8 cellular contexts compared by ENCODE assay signal in the genomic region with DNA sequence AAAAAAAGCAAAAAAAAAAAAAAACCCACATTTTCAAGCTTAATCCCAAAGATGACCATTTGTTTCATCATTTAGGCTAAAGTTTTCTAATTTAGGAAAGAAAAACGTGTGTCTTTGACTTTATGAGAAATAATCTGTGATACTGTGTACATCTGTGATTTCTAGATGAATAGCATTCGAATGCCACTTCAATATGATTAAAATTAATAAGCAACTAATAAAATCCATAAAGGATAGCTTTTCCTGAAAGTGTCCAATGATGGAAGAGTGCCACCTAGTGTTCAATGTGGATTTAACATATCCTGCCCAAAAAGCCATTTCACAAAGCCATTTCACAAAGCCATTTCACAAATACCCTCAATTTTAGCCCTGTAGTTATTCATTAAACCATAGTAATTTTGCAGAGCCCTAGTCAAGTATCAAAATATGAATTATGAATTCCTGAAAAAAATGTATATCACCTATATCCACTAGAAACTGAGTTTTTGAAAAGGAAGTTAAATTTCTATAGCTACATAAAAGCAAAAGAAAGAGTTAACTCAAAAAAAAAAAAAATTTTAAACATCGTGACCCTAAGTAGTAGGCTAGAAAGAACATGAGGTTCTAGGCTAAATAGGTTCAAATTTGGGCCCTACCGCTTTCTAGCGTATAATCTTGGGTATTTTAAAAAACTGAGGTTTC. TPM values are rescaled to one million over a fixed set of nuclear protein-coding genes. Genes with fewer than 3 reads are reported as not detected.
DNase-seq lines count a peak whose midpoint lies in the region; ATAC-seq, FAIRE-seq and TF ChIP-seq lines count a peak whose summit lies in the region.

No MANE protein-coding gene starts in this region.

- H4K20me1 ChIP-seq in K562 (replicated peaks; ENCODE audit: control insufficient read depth, insufficient read depth, low read length), result no peaks in the 10 kb centered on the region

- no peak overlapping the region for H3K4me3 ChIP-seq in K562
- no peak overlapping the region for H3K4me3 ChIP-seq in uterus

- POLR2A ChIA-PET in K562 (lab: Yijun Ruan, JAX), result interaction anchor here (0.7 to 2.5 kb wide), 4 partner anchors 9 to 20 kb away, joined by 3 to 10 read pairs (median 6); a partner anchor contains a TSS

- DNase-seq in Ammon's horn (ENCODE audit: low spot score), result peak; percentile 77
- DNase-seq in NCI-H2227 (lab: John Stamatoyannopoulos, UW; ENCODE audit: unreplicated experiment), result peak; percentile 66
- DNase-seq in K562 (ENCODE audit: extremely low read depth in 1 of 4, low spot score in 3 of 4), result peak in 3 of 4 experiments; percentile 27 to 76 (median 28)
- no peak for DNase-seq in left colon
- DNase-seq in uterus, result no peak
- no peak for DNase-seq in NK-92 treated with Interleukin-12 subunit alpha and Interleukin-12 subunit beta, amount 100 ng/mL, for 24 hours (lab: John Stamatoyannopoulos, UW)
- no peak for DNase-seq in stimulated activated naive CD8-positive, alpha-beta T cell treated with anti-CD3 and anti-CD28 coated beads, Interleukin-15, amount 100 ng/mL, for 72 hours

- TF ChIP-seq CTCF in GM12873 (IDR thresholded peaks at IDR 0.05; ENCODE audit: insufficient read depth, low read depth, low read length, missing control alignments) (peak; percentile 64), K562 (IDR thresholded peaks at IDR 0.05 in 2 of 3, conservative IDR thresholded peaks at IDR 0.05 in 1 of 3; ENCODE audit: insufficient read depth in 2 of 3, low read depth in 1 of 3, low read length in 3 of 3) (peak; percentile 43 to 87 (median 68); a peak in 5 of 6 replicates), uterus (IDR thresholded peaks at IDR 0.05) (peak; percentile 68 to 85 (median 75))

- no TSS peak for BruUV-seq in K562 (replicated peaks; lab: Mats Ljungman, UMichigan)

- no peaks in the 10 kb centered on the region for H3K79me2 ChIP-seq in K562 (ENCODE audit: control insufficient read depth, insufficient read depth, low read length)

- peaks cover 0 to 10% of the 10 kb centered on the region in 2 experiments; a peak in 3 of 5 replicates for H3K4me1 ChIP-seq in K562 (replicated peaks in 1 of 2; ENCODE audit: control insufficient read depth in 2 of 2, insufficient read depth in 2 of 2, low read length in 2 of 2)
- H3K4me1 ChIP-seq in uterus, result peaks cover 0 to 7% of the 10 kb centered on the region in 2 donors

- no peaks in the 10 kb centered on the region for H3K9me1 ChIP-seq in K562 (ENCODE audit: control insufficient read depth, insufficient read depth, low read length)

- H3K27ac Mint-ChIP-seq in stimulated activated naive CD8-positive, alpha-beta T cell treated with anti-CD3 and anti-CD28 coated beads, Interleukin-15, amount 100 ng/mL, for 72 hours, result no peak overlapping the region

- no peaks in the 10 kb centered on the region for H3K9me3 Mint-ChIP-seq in stimulated activated naive CD8-positive, alpha-beta T cell treated with anti-CD3 and anti-CD28 coated beads, Interleukin-15, amount 100 ng/mL, for 72 hours

- intact Hi-C loops in K562 (cut with micrococcal nuclease) (loop anchor here (1.0 to 10.0 kb wide), 7 partner anchors 156 to 911 kb away; no protein-coding TSS in a partner anchor), left colon (cut with DNase I, micrococcal nuclease) (loop anchor here in 1 of 2 donors (2.0 kb wide), 1 partner anchor 744 kb away; no protein-coding TSS in a partner anchor), uterus (cut with DNase I; ENCODE audit: low total_unique reads) (loop anchor here (10.0 kb wide), 1 partner anchor 744 kb away; no protein-coding TSS in a partner anchor)

- FAIRE-seq in K562 (lab: Jason Lieb, UNC), result peak; percentile 87

- in situ Hi-C loops in K562 (cut with MboI), result no loop called here

- peak; percentile 96 to 98 for TF ChIP-seq RAD21 in K562 (CRISPR knock-in tag; conservative IDR thresholded peaks at IDR 0.05 in 1 of 2, IDR thresholded peaks at IDR 0.05 in 1 of 2)

- no peak overlapping the region for H2AFZ ChIP-seq in K562 (ENCODE audit: low read depth, low read length)

- CTCF ChIA-PET in K562 (lab: Yijun Ruan, JAX; ENCODE audit: low intra/inter-chr PET ratio), result interaction anchor here (0.7 to 1.4 kb wide), 5 partner anchors 712 to 1116 kb away, joined by 3 to 8 read pairs (median 4); no protein-coding TSS in a partner anchor

- H3K9ac ChIP-seq in K562 (ENCODE audit: insufficient read depth in 1 of 2, low read depth in 2 of 2, low read length in 2 of 2), result no peak overlapping the region

- H3K4me2 ChIP-seq in K562 (ENCODE audit: insufficient read depth, low read length), result no peak overlapping the region

- H3K9me3 ChIP-seq in K562 (replicated peaks; ENCODE audit: control insufficient read depth, insufficient read depth, low read depth, low read length) (no peaks in the 10 kb centered on the region), uterus (no peaks in the 10 kb centered on the region)

- ATAC-seq in K562, result peak; percentile 74
- peak; percentile 36 for ATAC-seq in left colon
- no peak for ATAC-seq in stimulated activated naive CD8-positive, alpha-beta T cell treated with anti-CD3 and anti-CD28 coated beads, Interleukin-15, amount 100 ng/mL, for 72 hours

- H3K36me3 ChIP-seq in K562 (ENCODE audit: control insufficient read depth, insufficient read depth, low read length), result no peaks in the 10 kb centered on the region
- no peaks in the 10 kb centered on the region for H3K36me3 ChIP-seq in uterus

- no peak overlapping the region for H3K4me3 Mint-ChIP-seq in stimulated activated naive CD8-positive, alpha-beta T cell treated with anti-CD3 and anti-CD28 coated beads, Interleukin-15, amount 100 ng/mL, for 72 hours

- H3K27ac ChIP-seq in K562 (ENCODE audit: extremely low read depth, low read depth, low read length), result no peak overlapping the region
- no peak overlapping the region for H3K27ac ChIP-seq in uterus

- WGBS in K562 (ENCODE audit: insufficient coverage, low coverage, missing lambda C conversion rate), result 29% methylated on average over 5 of the region's 5 CpGs

- H3K27me3 ChIP-seq in K562 (ENCODE audit: control insufficient read depth in 2 of 2, insufficient read depth in 2 of 2, low read length in 2 of 2) (no peaks in the 10 kb centered on the region), uterus (no peaks in the 10 kb centered on the region)

- TF ChIP-seq EP300 in K562 (IDR thresholded peaks at IDR 0.05; ENCODE audit: low read length), result no peak

- peaks cover 15% of the 10 kb centered on the region for H3K4me1 Mint-ChIP-seq in stimulated activated naive CD8-positive, alpha-beta T cell treated with anti-CD3 and anti-CD28 coated beads, Interleukin-15, amount 100 ng/mL, for 72 hours

- no peak for TF ChIP-seq POLR2A in K562 (conservative IDR thresholded peaks at IDR 0.05)
- TF ChIP-seq POLR2A in uterus (IDR thresholded peaks at IDR 0.05), result no peak

- no peaks in the 10 kb centered on the region for H3K27me3 Mint-ChIP-seq in stimulated activated naive CD8-positive, alpha-beta T cell treated with anti-CD3 and anti-CD28 coated beads, Interleukin-15, amount 100 ng/mL, for 72 hours

TF ChIP-seq in K562, 482 proteins besides CTCF, POLR2A, EP300 and RAD21 (continues in another document):
- no peak for TF ChIP-seq ZNF584 (CRISPR knock-in tag; IDR thresholded peaks at IDR 0.05; ENCODE audit: low read depth)

RNA-seq across cellular contexts. Expression of a gene that starts 19.1 kb away (rescaled TPM):
- total RNA-seq in K562 (2011; cell fraction: chromatin; rRNA removed; ENCODE audit: low replicate concordance), result 15.9 and 42.0 TPM in 2 replicates
- 9.0 and 11.2 TPM in 2 replicates for total RNA-seq in K562 (2011; cell fraction: nucleolus; rRNA removed)
- total RNA-seq in K562 (2011; cell fraction: nucleoplasm; rRNA removed), result 16.9 and 21.1 TPM in 2 replicates
- 7.9 and 8.8 TPM in 2 replicates for total RNA-seq in K562 (2014; rRNA removed)
- 23.9 and 26.0 TPM in 2 replicates for total RNA-seq in K562 (2014; rRNA removed; fragmentation: Illumina TruSeq; extraction: Trizol)
- 20.5 and 23.3 TPM in 2 replicates for total RNA-seq in K562 (2015; rRNA removed; fragmentation: Illumina TruSeq; extraction: Trizol)
- 20.7 and 22.4 TPM in 2 replicates for total RNA-seq in K562 (2021)
- 21.8 and 32.0 TPM in 2 replicates for polyA plus RNA-seq in K562 (2011; rRNA removed)
- 5.3 and 14.3 TPM in 2 replicates for polyA plus RNA-seq in K562 (2011; cell fraction: cytosol; rRNA removed)
- 6.2 and 7.2 TPM in 2 replicates for polyA plus RNA-seq in K562 (2011; cell fraction: nucleus; rRNA removed)
- polyA plus RNA-seq in K562 (2012), result 18.9 and 59.8 TPM in 2 replicates
- polyA plus RNA-seq in K562 (2014; fragmentation: Illumina TruSeq; extraction: Trizol), result 29.6 and 31.3 TPM in 2 replicates
- 10 to 100 TPM; 40.3 to 43.2 TPM for polyA plus RNA-seq in K562 (2014; fragmentation: Nextera tagmentation; extraction: Ambion mirVana)
- polyA plus RNA-seq in K562 (2014; rRNA removed), result 20.6 and 28.4 TPM in 2 replicates
- polyA minus RNA-seq in K562 (2011; rRNA and poly(A)+ RNA removed), result 43.2 and 56.7 TPM in 2 replicates
- 12.8 and 15.2 TPM in 2 replicates for polyA minus RNA-seq in K562 (2011; cell fraction: cytosol; rRNA and poly(A)+ RNA removed)
- 21.0 and 44.2 TPM in 2 replicates for polyA minus RNA-seq in K562 (2011; cell fraction: nucleus; rRNA and poly(A)+ RNA removed)
- 1 to 10 TPM; 3.5 to 5.5 TPM for total RNA-seq in left colon
- 10 to 100 TPM; 14.1 to 42.6 (median 25.0) TPM for total RNA-seq in uterus

RNA-seq across cellular contexts. Expression of a gene that starts 19.5 kb away (rescaled TPM):
- 14.8 and 62.4 TPM in 2 replicates for total RNA-seq in K562 (2011; cell fraction: chromatin; rRNA removed; ENCODE audit: low replicate concordance)
- 7.2 and 11.2 TPM in 2 replicates for total RNA-seq in K562 (2011; cell fraction: nucleolus; rRNA removed)
- total RNA-seq in K562 (2011; cell fraction: nucleoplasm; rRNA removed), result 16.9 and 26.7 TPM in 2 replicates
- total RNA-seq in K562 (2014; rRNA removed) (16.1 and 23.0 TPM in 2 replicates), K562 (2014; rRNA removed; fragmentation: Illumina TruSeq; extraction: Trizol) (28.8 and 32.8 TPM in 2 replicates), K562 (2015; rRNA removed; fragmentation: Illumina TruSeq; extraction: Trizol) (21.6 and 23.2 TPM in 2 replicates), K562 (2021) (20.5 and 21.1 TPM in 2 replicates), left colon (10 to 100 TPM; 18.5 to 26.9 TPM), uterus (10 to 100 TPM; 24.7 to 70.6 (median 39.1) TPM)
- polyA plus RNA-seq in K562 (2011; rRNA removed) (23.3 and 29.1 TPM in 2 replicates), K562 (2014; fragmentation: Illumina TruSeq; extraction: Trizol) (24.1 and 27.6 TPM in 2 replicates), K562 (2014; fragmentation: Nextera tagmentation; extraction: Ambion mirVana) (10 to 100 TPM; 25.3 to 32.8 TPM), K562 (2014; rRNA removed) (21.0 and 22.2 TPM in 2 replicates)
- polyA plus RNA-seq in K562 (2011; cell fraction: cytosol; rRNA removed), result 2.9 and 8.6 TPM in 2 replicates
- 11.3 and 18.2 TPM in 2 replicates for polyA plus RNA-seq in K562 (2011; cell fraction: nucleus; rRNA removed)
- polyA plus RNA-seq in K562 (2012), result 14.8 and 21.5 TPM in 2 replicates
- polyA minus RNA-seq in K562 (2011; rRNA and poly(A)+ RNA removed), result 34.2 and 40.8 TPM in 2 replicates
- 8.4 and 11.3 TPM in 2 replicates for polyA minus RNA-seq in K562 (2011; cell fraction: cytosol; rRNA and poly(A)+ RNA removed)
- polyA minus RNA-seq in K562 (2011; cell fraction: nucleus; rRNA and poly(A)+ RNA removed), result 25.4 and 49.5 TPM in 2 replicates

Comparison
In these comparisons a context has a peak if more than half of its experiments do, and no peak if none do; other contexts are left out.
1. DNase-seq: peak in Ammon's horn (single experiment), NCI-H2227 (single experiment) and K562 (3 of 4); none in left colon (0 of 2), uterus (0 of 2), NK-92 treated with Interleukin-12 subunit alpha and Interleukin-12 subunit beta, amount 100 ng/mL, for 24 hours (single experiment) and stimulated activated naive CD8-positive, alpha-beta T cell treated with anti-CD3 and anti-CD28 coated beads, Interleukin-15, amount 100 ng/mL, for 72 hours (0 of 2).
2. Peak in every context shown above with its lines, with median percentiles within 50 percentile points of each other: CTCF ChIP-seq.